28 cellular contexts compared by ENCODE assay signal in the genomic region with DNA sequence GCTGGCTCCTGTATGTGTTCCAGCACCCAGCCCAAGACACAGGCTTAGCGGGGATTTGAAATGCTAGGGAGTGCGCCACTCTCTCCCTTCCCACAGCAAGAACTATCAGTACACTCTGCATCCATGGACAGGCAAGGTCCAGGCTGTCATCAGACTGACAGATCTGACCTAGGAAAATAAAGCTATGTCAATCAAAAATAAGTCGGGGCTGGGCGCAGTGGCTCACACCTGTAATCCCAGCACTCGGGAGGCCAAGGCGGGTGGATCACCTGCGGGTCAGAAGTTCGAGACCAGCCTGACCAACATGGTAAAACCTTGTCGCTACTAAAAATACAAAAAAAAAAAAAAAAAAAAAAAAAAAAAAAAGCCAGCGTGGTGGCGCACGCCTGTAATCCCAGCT. TPM values are rescaled to one million over a fixed set of nuclear protein-coding genes. Genes with fewer than 3 reads are reported as not detected.
"Had no signal": no experiment of that assay in that cellular context is flagged by ENCODE, and none has a peak within 500 bp of the region (broad histone marks: within the 10 kb centered on the region; RNA-seq: fewer than 3 reads in every experiment).

No MANE protein-coding gene starts in this region.

- H3K27ac Mint-ChIP-seq: IgD-negative memory B cell had no signal

- H3K9me3 ChIP-seq: SK-N-SH had no signal

- H3K9ac ChIP-seq: KMS-11, SK-N-SH had no signal

- DNase-seq: Kasumi-1, MM.1S, MV-4-11, NCI-H1048, NCI-H1105 treated with DMSO at 0.1 percent for 48 hours, NCI-H1436, NCI-H187, NCI-H2029, NCI-H2081 treated with DMSO at 0.1 percent for 48 hours, NCI-H2171, NCI-H226, NCI-H446, NCI-H510A, NCI-H524 treated with DMSO at 0.1 percent for 48 hours, NCI-H69, NCI-H774, RPMI8226, SHP77, SK-N-SH, SW 1271 had no signal

- ATAC-seq: HepG2, K562 had no signal

- H3K36me3 Mint-ChIP-seq: IgD-negative memory B cell had no signal

- FAIRE-seq: HepG2, K562, RCC 7860 had no signal

- H3K4me3 ChIP-seq: K562 had no signal

- H3K27ac ChIP-seq: KMS-11 had no signal

RNA-seq across cellular contexts. Expression of a gene that starts 1.7 kb away (rescaled TPM):
- total RNA-seq: HT1080 had no signal
- polyA plus RNA-seq: IgD-negative memory B cell had no signal

RNA-seq across cellular contexts. Expression of a gene that starts 2.9 kb away (rescaled TPM):
- total RNA-seq: HepG2, SK-MEL-5 had no signal
- polyA plus RNA-seq: HepG2, SK-N-SH had no signal

RNA-seq across cellular contexts. Expression of a gene that starts 30.0 kb away (rescaled TPM):
- total RNA-seq: HepG2, HT1080, K562, M059J, SK-MEL-5 had no signal
- polyA plus RNA-seq: HepG2, IgD-negative memory B cell, K562, SK-N-SH had no signal
